1 cellular context compared by ENCODE assay signal in the genomic region with DNA sequence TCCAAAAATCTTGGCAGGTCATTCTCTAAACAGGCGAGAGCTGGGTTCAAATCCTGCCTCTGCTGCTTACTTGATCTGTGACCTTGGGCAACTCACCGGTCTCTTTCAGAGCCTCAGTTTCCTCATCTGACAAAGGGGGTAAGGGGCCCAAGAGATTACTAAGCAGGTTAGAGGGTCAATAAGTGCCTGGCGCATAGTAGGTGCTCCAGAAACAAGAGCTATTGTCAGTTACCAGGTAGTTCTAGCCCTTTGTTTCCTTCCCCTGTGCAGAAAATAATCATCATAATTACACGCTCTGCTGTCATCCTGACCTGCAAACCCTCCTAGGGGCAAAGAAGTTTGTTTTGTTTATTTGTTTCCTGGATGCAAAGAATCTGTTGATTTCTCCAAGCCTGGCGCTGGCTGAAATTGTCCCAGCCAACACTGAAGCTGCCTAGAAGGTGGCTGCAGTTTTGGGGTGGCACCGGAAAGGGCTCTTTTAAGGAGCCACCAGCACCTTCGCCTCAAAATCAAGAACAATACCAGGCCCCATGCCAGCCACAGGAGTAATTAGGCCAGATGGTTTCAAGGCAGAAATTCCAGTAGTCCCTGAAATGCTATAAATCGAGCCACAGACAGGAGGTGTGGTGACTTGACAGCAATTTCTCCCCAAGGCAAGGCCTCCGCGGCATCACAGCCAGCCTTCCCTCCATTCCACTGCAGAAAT.
TF ChIP-seq lines count a peak whose summit lies in the region.

No MANE protein-coding gene starts in this region.

TF ChIP-seq in H1, 55 proteins besides CTCF, POLR2A, EP300 and RAD21:
- TF ChIP-seq RXRA (IDR thresholded peaks at IDR 0.05; ENCODE audit: insufficient read depth, low read depth, low read length) (no peak), RNF2 (IDR thresholded peaks at IDR 0.05; ENCODE audit: borderline replicate concordance, low read depth, low read length, missing control alignments, poor library complexity, severe bottlenecking) (no peak), SIX5 (IDR thresholded peaks at IDR 0.05; ENCODE audit: low read depth, low read length) (no peak), TAF1 (IDR thresholded peaks at IDR 0.05; ENCODE audit: low read depth, low read length) (no peak), BRCA1 (IDR thresholded peaks at IDR 0.05; ENCODE audit: low read depth, low read length) (no peak), SP2 (IDR thresholded peaks at IDR 0.05; ENCODE audit: low read length) (no peak), JUND (IDR thresholded peaks at IDR 0.05; ENCODE audit: low read length) (no peak), SAP30 (IDR thresholded peaks at IDR 0.05; ENCODE audit: insufficient read depth, insufficient replicate concordance, low read length) (no peak), TCF12 (IDR thresholded peaks at IDR 0.05; ENCODE audit: low read depth, low read length) (no peak), YY1 (IDR thresholded peaks at IDR 0.05; ENCODE audit: low read depth, low read length) (no peak), CEBPB (IDR thresholded peaks at IDR 0.05; ENCODE audit: low read depth, low read length) (no peak), JUN (IDR thresholded peaks at IDR 0.05; ENCODE audit: low read depth, low read length) (no peak), SP1 (IDR thresholded peaks at IDR 0.05; ENCODE audit: low read depth, low read length) (no peak), EZH2 (IDR thresholded peaks at IDR 0.05; ENCODE audit: low read depth, low read length, severe bottlenecking) (no peak)
- TF ChIP-seq, protein P1, sequence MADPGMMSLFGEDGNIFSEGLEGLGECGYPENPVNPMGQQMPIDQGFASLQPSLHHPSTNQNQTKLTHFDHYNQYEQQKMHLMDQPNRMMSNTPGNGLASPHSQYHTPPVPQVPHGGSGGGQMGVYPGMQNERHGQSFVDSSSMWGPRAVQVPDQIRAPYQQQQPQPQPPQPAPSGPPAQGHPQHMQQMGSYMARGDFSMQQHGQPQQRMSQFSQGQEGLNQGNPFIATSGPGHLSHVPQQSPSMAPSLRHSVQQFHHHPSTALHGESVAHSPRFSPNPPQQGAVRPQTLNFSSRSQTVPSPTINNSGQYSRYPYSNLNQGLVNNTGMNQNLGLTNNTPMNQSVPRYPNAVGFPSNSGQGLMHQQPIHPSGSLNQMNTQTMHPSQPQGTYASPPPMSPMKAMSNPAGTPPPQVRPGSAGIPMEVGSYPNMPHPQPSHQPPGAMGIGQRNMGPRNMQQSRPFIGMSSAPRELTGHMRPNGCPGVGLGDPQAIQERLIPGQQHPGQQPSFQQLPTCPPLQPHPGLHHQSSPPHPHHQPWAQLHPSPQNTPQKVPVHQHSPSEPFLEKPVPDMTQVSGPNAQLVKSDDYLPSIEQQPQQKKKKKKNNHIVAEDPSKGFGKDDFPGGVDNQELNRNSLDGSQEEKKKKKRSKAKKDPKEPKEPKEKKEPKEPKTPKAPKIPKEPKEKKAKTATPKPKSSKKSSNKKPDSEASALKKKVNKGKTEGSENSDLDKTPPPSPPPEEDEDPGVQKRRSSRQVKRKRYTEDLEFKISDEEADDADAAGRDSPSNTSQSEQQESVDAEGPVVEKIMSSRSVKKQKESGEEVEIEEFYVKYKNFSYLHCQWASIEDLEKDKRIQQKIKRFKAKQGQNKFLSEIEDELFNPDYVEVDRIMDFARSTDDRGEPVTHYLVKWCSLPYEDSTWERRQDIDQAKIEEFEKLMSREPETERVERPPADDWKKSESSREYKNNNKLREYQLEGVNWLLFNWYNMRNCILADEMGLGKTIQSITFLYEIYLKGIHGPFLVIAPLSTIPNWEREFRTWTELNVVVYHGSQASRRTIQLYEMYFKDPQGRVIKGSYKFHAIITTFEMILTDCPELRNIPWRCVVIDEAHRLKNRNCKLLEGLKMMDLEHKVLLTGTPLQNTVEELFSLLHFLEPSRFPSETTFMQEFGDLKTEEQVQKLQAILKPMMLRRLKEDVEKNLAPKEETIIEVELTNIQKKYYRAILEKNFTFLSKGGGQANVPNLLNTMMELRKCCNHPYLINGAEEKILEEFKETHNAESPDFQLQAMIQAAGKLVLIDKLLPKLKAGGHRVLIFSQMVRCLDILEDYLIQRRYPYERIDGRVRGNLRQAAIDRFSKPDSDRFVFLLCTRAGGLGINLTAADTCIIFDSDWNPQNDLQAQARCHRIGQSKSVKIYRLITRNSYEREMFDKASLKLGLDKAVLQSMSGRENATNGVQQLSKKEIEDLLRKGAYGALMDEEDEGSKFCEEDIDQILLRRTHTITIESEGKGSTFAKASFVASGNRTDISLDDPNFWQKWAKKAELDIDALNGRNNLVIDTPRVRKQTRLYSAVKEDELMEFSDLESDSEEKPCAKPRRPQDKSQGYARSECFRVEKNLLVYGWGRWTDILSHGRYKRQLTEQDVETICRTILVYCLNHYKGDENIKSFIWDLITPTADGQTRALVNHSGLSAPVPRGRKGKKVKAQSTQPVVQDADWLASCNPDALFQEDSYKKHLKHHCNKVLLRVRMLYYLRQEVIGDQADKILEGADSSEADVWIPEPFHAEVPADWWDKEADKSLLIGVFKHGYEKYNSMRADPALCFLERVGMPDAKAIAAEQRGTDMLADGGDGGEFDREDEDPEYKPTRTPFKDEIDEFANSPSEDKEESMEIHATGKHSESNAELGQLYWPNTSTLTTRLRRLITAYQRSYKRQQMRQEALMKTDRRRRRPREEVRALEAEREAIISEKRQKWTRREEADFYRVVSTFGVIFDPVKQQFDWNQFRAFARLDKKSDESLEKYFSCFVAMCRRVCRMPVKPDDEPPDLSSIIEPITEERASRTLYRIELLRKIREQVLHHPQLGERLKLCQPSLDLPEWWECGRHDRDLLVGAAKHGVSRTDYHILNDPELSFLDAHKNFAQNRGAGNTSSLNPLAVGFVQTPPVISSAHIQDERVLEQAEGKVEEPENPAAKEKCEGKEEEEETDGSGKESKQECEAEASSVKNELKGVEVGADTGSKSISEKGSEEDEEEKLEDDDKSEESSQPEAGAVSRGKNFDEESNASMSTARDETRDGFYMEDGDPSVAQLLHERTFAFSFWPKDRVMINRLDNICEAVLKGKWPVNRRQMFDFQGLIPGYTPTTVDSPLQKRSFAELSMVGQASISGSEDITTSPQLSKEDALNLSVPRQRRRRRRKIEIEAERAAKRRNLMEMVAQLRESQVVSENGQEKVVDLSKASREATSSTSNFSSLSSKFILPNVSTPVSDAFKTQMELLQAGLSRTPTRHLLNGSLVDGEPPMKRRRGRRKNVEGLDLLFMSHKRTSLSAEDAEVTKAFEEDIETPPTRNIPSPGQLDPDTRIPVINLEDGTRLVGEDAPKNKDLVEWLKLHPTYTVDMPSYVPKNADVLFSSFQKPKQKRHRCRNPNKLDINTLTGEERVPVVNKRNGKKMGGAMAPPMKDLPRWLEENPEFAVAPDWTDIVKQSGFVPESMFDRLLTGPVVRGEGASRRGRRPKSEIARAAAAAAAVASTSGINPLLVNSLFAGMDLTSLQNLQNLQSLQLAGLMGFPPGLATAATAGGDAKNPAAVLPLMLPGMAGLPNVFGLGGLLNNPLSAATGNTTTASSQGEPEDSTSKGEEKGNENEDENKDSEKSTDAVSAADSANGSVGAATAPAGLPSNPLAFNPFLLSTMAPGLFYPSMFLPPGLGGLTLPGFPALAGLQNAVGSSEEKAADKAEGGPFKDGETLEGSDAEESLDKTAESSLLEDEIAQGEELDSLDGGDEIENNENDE (IDR thresholded peaks at IDR 0.05; ENCODE audit: insufficient replicate concordance, low read length) = no peak
- TF ChIP-seq, protein P2, sequence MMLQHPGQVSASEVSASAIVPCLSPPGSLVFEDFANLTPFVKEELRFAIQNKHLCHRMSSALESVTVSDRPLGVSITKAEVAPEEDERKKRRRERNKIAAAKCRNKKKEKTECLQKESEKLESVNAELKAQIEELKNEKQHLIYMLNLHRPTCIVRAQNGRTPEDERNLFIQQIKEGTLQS (IDR thresholded peaks at IDR 0.05; ENCODE audit: insufficient read depth, low read depth, low read length) = no peak
- TF ChIP-seq, protein P3, sequence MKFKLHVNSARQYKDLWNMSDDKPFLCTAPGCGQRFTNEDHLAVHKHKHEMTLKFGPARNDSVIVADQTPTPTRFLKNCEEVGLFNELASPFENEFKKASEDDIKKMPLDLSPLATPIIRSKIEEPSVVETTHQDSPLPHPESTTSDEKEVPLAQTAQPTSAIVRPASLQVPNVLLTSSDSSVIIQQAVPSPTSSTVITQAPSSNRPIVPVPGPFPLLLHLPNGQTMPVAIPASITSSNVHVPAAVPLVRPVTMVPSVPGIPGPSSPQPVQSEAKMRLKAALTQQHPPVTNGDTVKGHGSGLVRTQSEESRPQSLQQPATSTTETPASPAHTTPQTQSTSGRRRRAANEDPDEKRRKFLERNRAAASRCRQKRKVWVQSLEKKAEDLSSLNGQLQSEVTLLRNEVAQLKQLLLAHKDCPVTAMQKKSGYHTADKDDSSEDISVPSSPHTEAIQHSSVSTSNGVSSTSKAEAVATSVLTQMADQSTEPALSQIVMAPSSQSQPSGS (IDR thresholded peaks at IDR 0.05; ENCODE audit: low read length) = no peak
- TF ChIP-seq, protein P4, sequence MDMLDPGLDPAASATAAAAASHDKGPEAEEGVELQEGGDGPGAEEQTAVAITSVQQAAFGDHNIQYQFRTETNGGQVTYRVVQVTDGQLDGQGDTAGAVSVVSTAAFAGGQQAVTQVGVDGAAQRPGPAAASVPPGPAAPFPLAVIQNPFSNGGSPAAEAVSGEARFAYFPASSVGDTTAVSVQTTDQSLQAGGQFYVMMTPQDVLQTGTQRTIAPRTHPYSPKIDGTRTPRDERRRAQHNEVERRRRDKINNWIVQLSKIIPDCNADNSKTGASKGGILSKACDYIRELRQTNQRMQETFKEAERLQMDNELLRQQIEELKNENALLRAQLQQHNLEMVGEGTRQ (IDR thresholded peaks at IDR 0.05; ENCODE audit: low read length) = no peak
- TF ChIP-seq, protein P5, sequence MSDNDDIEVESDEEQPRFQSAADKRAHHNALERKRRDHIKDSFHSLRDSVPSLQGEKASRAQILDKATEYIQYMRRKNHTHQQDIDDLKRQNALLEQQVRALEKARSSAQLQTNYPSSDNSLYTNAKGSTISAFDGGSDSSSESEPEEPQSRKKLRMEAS (IDR thresholded peaks at IDR 0.05) = no peak
